23 cellular contexts compared by ENCODE assay signal in the genomic region with DNA sequence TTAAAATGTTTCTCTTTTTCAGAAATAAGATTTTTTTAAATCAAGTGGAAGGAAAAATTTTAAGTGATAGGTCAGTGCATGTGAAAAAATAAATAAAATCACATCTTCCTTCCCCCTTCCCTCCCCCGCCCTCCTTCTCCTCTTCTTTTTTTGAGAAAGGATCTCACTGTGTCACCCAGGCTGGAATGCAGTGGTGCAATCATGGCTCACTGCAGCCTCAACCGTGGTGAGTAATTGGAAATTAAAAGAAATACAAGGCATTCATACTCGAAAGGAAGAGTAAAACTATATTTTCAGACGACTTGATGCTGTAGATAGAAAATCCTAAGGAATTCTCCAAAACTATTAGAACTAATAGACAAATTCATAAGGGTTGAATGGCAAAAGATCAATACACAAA.
"Had no signal": no experiment of that assay in that cellular context is flagged by ENCODE, and none has a peak within 500 bp of the region (broad histone marks: within the 10 kb centered on the region; RNA-seq: fewer than 3 reads in every experiment).

No MANE protein-coding gene starts in this region.

- DNase-seq: activated CD4-positive, alpha-beta T cell treated with anti-CD3 and anti-CD28 coated beads, Interleukin-2, amount 10 ng/mL, durations not matched to agents 7 days and 5 days; activated CD8-positive, alpha-beta T cell treated with anti-CD3 and anti-CD28 coated beads, Interleukin-2, amount 10 ng/mL, durations not matched to agents 7 days and 5 days; activated naive CD4-positive, alpha-beta T cell treated with Interleukin-2 at 50 U/mL for 16 hours; activated naive CD8-positive, alpha-beta T cell treated with anti-CD3 and anti-CD28 coated beads, Interleukin-2, amount 10 ng/mL, durations not matched to agents 7 days and 5 days; activated T-cell treated with anti-CD3 and anti-CD28 coated beads, Interleukin-2, amount 50 U/mL, for 24 hours; anterior cingulate cortex; cerebellar nuclear complex; effector CD8-positive, alpha-beta T cell; islet precursor cell; left colon; lower lobe of right lung; natural killer cell; right lobe of liver; spleen; stimulated activated naive CD4-positive, alpha-beta T cell treated with Interleukin-2 at 50 U/mL for 16 hours; T1000; tibial artery had no signal

- H3K9me3 Mint-ChIP-seq: activated CD4-positive, alpha-beta T cell treated with anti-CD3 and anti-CD28 coated beads, Interleukin-2, amount 10 ng/mL, durations not matched to agents 7 days and 5 days; activated naive CD8-positive, alpha-beta T cell treated with anti-CD3 and anti-CD28 coated beads, Interleukin-2, amount 10 ng/mL, durations not matched to agents 7 days and 5 days; activated T-cell treated with anti-CD3 and anti-CD28 coated beads, Interleukin-2, amount 50 U/mL, for 24 hours; activated T-helper 2 cell treated with anti-CD3 and anti-CD28 coated beads, Interferon-gamma antibody, Interleukin-2, Interleukin-4, amounts not matched to agents 10 μg/mL and 5 μg/mL and 100 μg/mL, durations not matched to agents 14 hours and 24 hours and 36 hours; dendritic cell treated with granulocyte-macrophage colony-stimulating factor and Interleukin-4, amounts not matched to agents 40 ng/mL and 50 ng/mL, for 4 days; natural killer cell had no signal

- H3K4me1 ChIP-seq: lower lobe of right lung, parathyroid adenoma, right lobe of liver, spleen, tibial artery had no signal

- H3K9ac ChIP-seq: parathyroid adenoma had no signal

- H3K36me3 Mint-ChIP-seq: activated naive CD8-positive, alpha-beta T cell treated with anti-CD3 and anti-CD28 coated beads, Interleukin-2, amount 10 ng/mL, durations not matched to agents 7 days and 5 days; natural killer cell had no signal

- H3K9me3 ChIP-seq: esophagus muscularis mucosa, lower lobe of right lung, right lobe of liver, spleen, tibial artery had no signal

- H3K4me3 Mint-ChIP-seq: activated CD4-positive, alpha-beta T cell treated with anti-CD3 and anti-CD28 coated beads, Interleukin-2, amount 10 ng/mL, durations not matched to agents 7 days and 5 days; activated CD8-positive, alpha-beta T cell treated with anti-CD3 and anti-CD28 coated beads, Interleukin-2, amount 10 ng/mL, durations not matched to agents 7 days and 5 days; activated naive CD8-positive, alpha-beta T cell treated with anti-CD3 and anti-CD28 coated beads, Interleukin-2, amount 10 ng/mL, durations not matched to agents 7 days and 5 days; activated T-cell treated with anti-CD3 and anti-CD28 coated beads, Interleukin-2, amount 50 U/mL, for 24 hours; dendritic cell treated with granulocyte-macrophage colony-stimulating factor and Interleukin-4, amounts not matched to agents 40 ng/mL and 50 ng/mL, for 4 days; natural killer cell had no signal

- H3K27me3 ChIP-seq: right lobe of liver had no signal

- H3K4me3 ChIP-seq: esophagus muscularis mucosa, hepatocyte, lower lobe of right lung, right lobe of liver, spleen, tibial artery had no signal

- H3K27ac Mint-ChIP-seq: activated CD4-positive, alpha-beta T cell treated with anti-CD3 and anti-CD28 coated beads, Interleukin-2, amount 10 ng/mL, durations not matched to agents 7 days and 5 days; activated CD8-positive, alpha-beta T cell treated with anti-CD3 and anti-CD28 coated beads, Interleukin-2, amount 10 ng/mL, durations not matched to agents 7 days and 5 days; activated naive CD8-positive, alpha-beta T cell treated with anti-CD3 and anti-CD28 coated beads, Interleukin-2, amount 10 ng/mL, durations not matched to agents 7 days and 5 days; activated T-cell treated with anti-CD3 and anti-CD28 coated beads, Interleukin-2, amount 50 U/mL, for 24 hours; activated T-helper 2 cell treated with anti-CD3 and anti-CD28 coated beads, Interferon-gamma antibody, Interleukin-2, Interleukin-4, amounts not matched to agents 10 μg/mL and 5 μg/mL and 100 μg/mL, durations not matched to agents 14 hours and 24 hours and 36 hours; dendritic cell treated with granulocyte-macrophage colony-stimulating factor and Interleukin-4, amounts not matched to agents 40 ng/mL and 50 ng/mL, for 4 days; natural killer cell had no signal

- H3K36me3 ChIP-seq: esophagus muscularis mucosa, lower lobe of right lung, right lobe of liver, spleen, tibial artery had no signal

- H3K4me1 Mint-ChIP-seq: activated CD4-positive, alpha-beta T cell treated with anti-CD3 and anti-CD28 coated beads, Interleukin-2, amount 10 ng/mL, durations not matched to agents 7 days and 5 days; activated naive CD8-positive, alpha-beta T cell treated with anti-CD3 and anti-CD28 coated beads, Interleukin-2, amount 10 ng/mL, durations not matched to agents 7 days and 5 days; natural killer cell had no signal

- ATAC-seq: activated CD4-positive, CD25-positive, alpha-beta regulatory T cell treated with anti-CD3 and anti-CD28 coated beads, Interleukin-2, amount 50 U/mL, for 24 hours; activated CD8-positive, alpha-beta T cell treated with anti-CD3 and anti-CD28 coated beads, Interleukin-2, amount 10 ng/mL, durations not matched to agents 7 days and 5 days; left colon; lower lobe of right lung; natural killer cell; right lobe of liver had no signal
